ENCODE assay signal across 2 cellular contexts in the genomic region with DNA sequence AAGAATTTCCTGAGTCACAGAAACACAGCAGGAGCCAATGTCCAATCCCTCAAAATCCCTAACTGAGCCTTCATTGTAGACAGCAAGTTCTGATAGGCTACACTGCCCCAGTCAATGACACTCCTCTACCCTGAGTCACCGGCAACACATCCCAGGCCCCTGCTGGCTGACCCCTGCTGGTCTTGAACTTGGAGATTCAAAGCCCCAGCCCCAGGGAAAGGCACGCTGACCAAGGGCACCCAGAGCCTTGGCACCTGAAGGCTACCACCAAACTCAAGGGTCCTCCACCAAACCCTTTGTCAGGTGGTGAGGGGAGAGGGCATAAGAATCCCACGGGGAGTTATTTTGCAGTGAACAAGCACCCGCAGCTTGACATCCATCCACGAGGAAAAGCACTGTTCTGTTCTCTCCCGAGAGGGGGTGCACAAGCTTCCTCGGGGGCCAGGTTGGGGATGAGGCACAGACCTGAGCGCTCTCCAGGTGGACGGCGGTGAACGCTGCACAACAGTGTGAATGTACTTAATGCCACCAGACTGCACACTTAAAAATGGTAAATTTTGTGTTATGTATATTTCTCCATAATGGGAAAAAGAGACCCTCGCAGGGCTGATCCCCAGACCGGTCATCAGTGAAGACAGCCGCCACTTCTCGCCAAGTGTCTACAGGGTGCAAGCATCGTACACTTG.
TF ChIP-seq lines count a peak whose summit lies in the region.

No MANE protein-coding gene starts in this region.

TF ChIP-seq in WTC11, 78 proteins besides CTCF, POLR2A, EP300 and RAD21 (continued from another document and continues in another):
- TF ChIP-seq ARID4B (CRISPR knock-in tag; IDR thresholded peaks at IDR 0.05; ENCODE audit: borderline replicate concordance) (no peak), ZNF263 (CRISPR knock-in tag; IDR thresholded peaks at IDR 0.05; ENCODE audit: low read depth) (no peak), HMGA2 (CRISPR knock-in tag; IDR thresholded peaks at IDR 0.05) (no peak), ZMAT4 (CRISPR knock-in tag; IDR thresholded peaks at IDR 0.05) (no peak), ESRRA (CRISPR knock-in tag; IDR thresholded peaks at IDR 0.05; ENCODE audit: borderline replicate concordance) (no peak), KAT7 (CRISPR knock-in tag; IDR thresholded peaks at IDR 0.05; ENCODE audit: borderline replicate concordance) (no peak), ZNF219 (CRISPR knock-in tag; IDR thresholded peaks at IDR 0.05; ENCODE audit: borderline replicate concordance) (no peak), JAZF1 (CRISPR knock-in tag; IDR thresholded peaks at IDR 0.05) (no peak), CBFB (CRISPR knock-in tag; IDR thresholded peaks at IDR 0.05; ENCODE audit: low read depth) (no peak), IRF1 (CRISPR knock-in tag; IDR thresholded peaks at IDR 0.05) (no peak), STAT6 (CRISPR knock-in tag; conservative IDR thresholded peaks at IDR 0.05; ENCODE audit: low read depth) (no peak)
- TF ChIP-seq, protein P1, sequence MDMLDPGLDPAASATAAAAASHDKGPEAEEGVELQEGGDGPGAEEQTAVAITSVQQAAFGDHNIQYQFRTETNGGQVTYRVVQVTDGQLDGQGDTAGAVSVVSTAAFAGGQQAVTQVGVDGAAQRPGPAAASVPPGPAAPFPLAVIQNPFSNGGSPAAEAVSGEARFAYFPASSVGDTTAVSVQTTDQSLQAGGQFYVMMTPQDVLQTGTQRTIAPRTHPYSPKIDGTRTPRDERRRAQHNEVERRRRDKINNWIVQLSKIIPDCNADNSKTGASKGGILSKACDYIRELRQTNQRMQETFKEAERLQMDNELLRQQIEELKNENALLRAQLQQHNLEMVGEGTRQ (CRISPR knock-in tag; IDR thresholded peaks at IDR 0.05), result no peak
- TF ChIP-seq, protein P2, sequence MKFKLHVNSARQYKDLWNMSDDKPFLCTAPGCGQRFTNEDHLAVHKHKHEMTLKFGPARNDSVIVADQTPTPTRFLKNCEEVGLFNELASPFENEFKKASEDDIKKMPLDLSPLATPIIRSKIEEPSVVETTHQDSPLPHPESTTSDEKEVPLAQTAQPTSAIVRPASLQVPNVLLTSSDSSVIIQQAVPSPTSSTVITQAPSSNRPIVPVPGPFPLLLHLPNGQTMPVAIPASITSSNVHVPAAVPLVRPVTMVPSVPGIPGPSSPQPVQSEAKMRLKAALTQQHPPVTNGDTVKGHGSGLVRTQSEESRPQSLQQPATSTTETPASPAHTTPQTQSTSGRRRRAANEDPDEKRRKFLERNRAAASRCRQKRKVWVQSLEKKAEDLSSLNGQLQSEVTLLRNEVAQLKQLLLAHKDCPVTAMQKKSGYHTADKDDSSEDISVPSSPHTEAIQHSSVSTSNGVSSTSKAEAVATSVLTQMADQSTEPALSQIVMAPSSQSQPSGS (CRISPR knock-in tag; IDR thresholded peaks at IDR 0.05; ENCODE audit: borderline replicate concordance, low read depth), result no peak

TF ChIP-seq in SK-N-SH, 30 proteins besides CTCF, POLR2A, EP300 and RAD21 (continued from another document):
- TF ChIP-seq, protein P3, sequence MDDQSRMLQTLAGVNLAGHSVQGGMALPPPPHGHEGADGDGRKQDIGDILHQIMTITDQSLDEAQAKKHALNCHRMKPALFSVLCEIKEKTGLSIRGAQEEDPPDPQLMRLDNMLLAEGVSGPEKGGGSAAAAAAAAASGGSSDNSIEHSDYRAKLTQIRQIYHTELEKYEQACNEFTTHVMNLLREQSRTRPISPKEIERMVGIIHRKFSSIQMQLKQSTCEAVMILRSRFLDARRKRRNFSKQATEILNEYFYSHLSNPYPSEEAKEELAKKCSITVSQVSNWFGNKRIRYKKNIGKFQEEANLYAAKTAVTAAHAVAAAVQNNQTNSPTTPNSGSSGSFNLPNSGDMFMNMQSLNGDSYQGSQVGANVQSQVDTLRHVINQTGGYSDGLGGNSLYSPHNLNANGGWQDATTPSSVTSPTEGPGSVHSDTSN (IDR thresholded peaks at IDR 0.05), result no peak
- TF ChIP-seq NRF1 (IDR thresholded peaks at IDR 0.05; ENCODE audit: low read depth, low read length) (no peak), JUND (IDR thresholded peaks at IDR 0.05) (no peak), MAX (IDR thresholded peaks at IDR 0.05; ENCODE audit: low read depth) (no peak), CHD2 (IDR thresholded peaks at IDR 0.05; ENCODE audit: low read length, partially characterized antibody) (no peak)
- TF ChIP-seq, protein P4, sequence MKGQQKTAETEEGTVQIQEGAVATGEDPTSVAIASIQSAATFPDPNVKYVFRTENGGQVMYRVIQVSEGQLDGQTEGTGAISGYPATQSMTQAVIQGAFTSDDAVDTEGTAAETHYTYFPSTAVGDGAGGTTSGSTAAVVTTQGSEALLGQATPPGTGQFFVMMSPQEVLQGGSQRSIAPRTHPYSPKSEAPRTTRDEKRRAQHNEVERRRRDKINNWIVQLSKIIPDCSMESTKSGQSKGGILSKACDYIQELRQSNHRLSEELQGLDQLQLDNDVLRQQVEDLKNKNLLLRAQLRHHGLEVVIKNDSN (IDR thresholded peaks at IDR 0.05; ENCODE audit: borderline replicate concordance, low read depth), result no peak
